Comparison of ENCODE assay signal across 20 cellular contexts in genomic region chr22:27386186-27386585, GRCh38.
DNase-seq lines count a peak whose midpoint lies in the region; ATAC-seq and TF ChIP-seq lines count a peak whose summit lies in the region.
"Had no signal": no experiment of that assay in that cellular context is flagged by ENCODE, and none has a peak within 500 bp of the region (broad histone marks: within the 10 kb centered on the region; RNA-seq: fewer than 3 reads in every experiment).

No MANE protein-coding gene starts in this region.

- WGBS in H9 (ENCODE audit: extremely low coverage, insufficient read length, low lambda C conversion rate), result no CpG with 5 or more reads among the region's 7 CpGs
- WGBS in trophoblast cell (ENCODE audit: extremely low coverage, insufficient coverage, insufficient read length), result no CpG with 5 or more reads among the region's 7 CpGs

- H2BK12ac ChIP-seq in H9 (ENCODE audit: insufficient read length, low read depth, low read length), result no peak overlapping the region
- peak overlapping the region; percentile 51 for H2BK12ac ChIP-seq in trophoblast cell (ENCODE audit: low read length)

- no peaks in the 10 kb centered on the region for H3K4me1 ChIP-seq in H9 (ENCODE audit: insufficient read depth, low read length)
- H3K4me1 ChIP-seq in trophoblast cell (ENCODE audit: control insufficient read depth in 1 of 2, insufficient read depth in 2 of 2, low read length in 2 of 2), result peaks cover 8 to 23% of the 10 kb centered on the region in 2 experiments
- H3K4me1 ChIP-seq: HAP-1 had no signal

- H3K4me3 ChIP-seq in epithelial cell of proximal tubule (ENCODE audit: low read depth, low read length), result no peak overlapping the region
- H3K4me3 ChIP-seq in trophoblast cell (ENCODE audit: low read depth, low read length), result no peak overlapping the region
- H3K4me3 ChIP-seq: HAP-1 had no signal

- H2AFZ ChIP-seq in H9 (ENCODE audit: low read length) (no peak overlapping the region), trophoblast cell (ENCODE audit: insufficient read depth, low read length, poor library complexity) (no peak overlapping the region)

- no peak overlapping the region for H2BK120ac ChIP-seq in H9 (ENCODE audit: low read depth, low read length, poor library complexity, severe bottlenecking)
- no peak overlapping the region for H2BK120ac ChIP-seq in trophoblast cell (ENCODE audit: insufficient read depth, low read length, poor library complexity)

- H3K4ac ChIP-seq in H9 (ENCODE audit: low read depth, low read length) (no peak overlapping the region), trophoblast cell (ENCODE audit: low read depth, low read length) (no peak overlapping the region)

- H3K9ac ChIP-seq in H9 (ENCODE audit: extremely low read depth, insufficient read length, low read length) (no peak overlapping the region), trophoblast cell (ENCODE audit: low read length) (no peak overlapping the region)

- no peak for ATAC-seq in HG02571 (IDR thresholded peaks at IDR 0.05; ENCODE audit: unreplicated experiment)
- ATAC-seq: activated T-cell treated with anti-CD3 and anti-CD28 coated beads, Interleukin-2, amount 50 U/mL, for 72 hours; left lobe of liver; T-helper 17 cell had no signal

- H3K23ac ChIP-seq in H9 (ENCODE audit: insufficient read length, low read depth, low read length), result no peak overlapping the region
- no peak overlapping the region for H3K23ac ChIP-seq in trophoblast cell (ENCODE audit: low read length)

- no peaks in the 10 kb centered on the region for H4K20me1 ChIP-seq in H9 (ENCODE audit: control insufficient read depth, insufficient read depth, insufficient read length)

- H3K9me3 ChIP-seq in H9 (ENCODE audit: control insufficient read depth, low read depth, low read length), result no peaks in the 10 kb centered on the region
- no peaks in the 10 kb centered on the region for H3K9me3 ChIP-seq in trophoblast cell (ENCODE audit: insufficient read depth, low read depth, low read length)
- H3K9me3 ChIP-seq: HAP-1 had no signal

- no peak overlapping the region for H2BK5ac ChIP-seq in H9 (ENCODE audit: insufficient read length, low read length)
- H2BK5ac ChIP-seq in trophoblast cell (ENCODE audit: low read depth, low read length, poor library complexity), result no peak overlapping the region

- H3K14ac ChIP-seq in H9 (ENCODE audit: insufficient read depth, low read length) (peak overlapping the region; percentile 20; the same call in 1 of the 2 replicates), trophoblast cell (ENCODE audit: low read length) (no peak overlapping the region)

- H3K18ac ChIP-seq in H9 (ENCODE audit: insufficient read length, low read depth, low read length), result no peak overlapping the region
- H3K18ac ChIP-seq in trophoblast cell (ENCODE audit: low read length), result no peak overlapping the region

- no peaks in the 10 kb centered on the region for H3K36me3 Mint-ChIP-seq in H9 (ENCODE audit: insufficient read depth in 1 of 3, low read depth in 3 of 3)
- H3K36me3 Mint-ChIP-seq in HFFc6 (ENCODE audit: low read depth), result no peaks in the 10 kb centered on the region
- H3K36me3 Mint-ChIP-seq in activated T-helper 1 cell treated with anti-CD3 and anti-CD28 coated beads, Interleukin-12 subunit alpha, Interleukin-12 subunit beta, Interleukin-2, Interleukin-4 antibody, amounts not matched to agents 30 ng/mL and 10 ng/mL and 1 ng/mL, durations not matched to agents 14 hours and 24 hours and 36 hours (ENCODE audit: low read depth), result no peaks in the 10 kb centered on the region
- H3K36me3 Mint-ChIP-seq: activated naive CD8-positive, alpha-beta T cell treated with anti-CD3 and anti-CD28 coated beads for 36 hours had no signal

- no peaks in the 10 kb centered on the region for H3K9me3 Mint-ChIP-seq in H9
- no peaks in the 10 kb centered on the region for H3K9me3 Mint-ChIP-seq in HFFc6
- no peaks in the 10 kb centered on the region for H3K9me3 Mint-ChIP-seq in activated T-helper 1 cell treated with anti-CD3 and anti-CD28 coated beads, Interleukin-12 subunit alpha, Interleukin-12 subunit beta, Interleukin-2, Interleukin-4 antibody, amounts not matched to agents 30 ng/mL and 10 ng/mL and 1 ng/mL, durations not matched to agents 14 hours and 24 hours and 36 hours
- H3K9me3 Mint-ChIP-seq: activated B cell treated with CpG ODN at 0.5 μM for 24 hours; activated naive CD8-positive, alpha-beta T cell treated with anti-CD3 and anti-CD28 coated beads for 36 hours; activated T-cell treated with anti-CD3 and anti-CD28 coated beads, Interleukin-2, amount 50 U/mL, for 72 hours had no signal

- intact Hi-C loops in activated T-helper 1 cell treated with anti-CD3 and anti-CD28 coated beads, Interleukin-12 subunit alpha, Interleukin-12 subunit beta, Interleukin-2, Interleukin-4 antibody, amounts not matched to agents 30 ng/mL and 10 ng/mL and 1 ng/mL, durations not matched to agents 14 hours and 24 hours and 36 hours (cut with micrococcal nuclease), result no loop called here

- no peaks in the 10 kb centered on the region for H3K79me1 ChIP-seq in H9 (ENCODE audit: insufficient read depth, low read depth, low read length, poor library complexity, severe bottlenecking)
- H3K79me1 ChIP-seq in trophoblast cell (ENCODE audit: low read length), result peaks cover 2% of the 10 kb centered on the region

- H2BK15ac ChIP-seq in H9 (ENCODE audit: low read depth, low read length), result no peak overlapping the region

- no peak overlapping the region for H4K5ac ChIP-seq in H9 (ENCODE audit: insufficient read length, low read depth, low read length)

- H3K27ac ChIP-seq in H9 (ENCODE audit: insufficient read length, low read depth, low read length) (no peak overlapping the region), trophoblast cell (ENCODE audit: low read depth, low read length) (peak overlapping the region; percentile 10)
- H3K27ac ChIP-seq: brain microvascular endothelial cell had no signal

- H4K12ac ChIP-seq in trophoblast cell (ENCODE audit: low read depth, low read length), result no peak overlapping the region

- peak; percentile 15 for DNase-seq in H9
- peak; percentile 20 for DNase-seq in NCI-H69 (lab: John Stamatoyannopoulos, UW)
- peak; percentile 82 for DNase-seq in epithelial cell of proximal tubule (ENCODE audit: low read depth)
- peak in 1 of 2 donors; percentile 7 for DNase-seq in trophoblast cell
- DNase-seq in HFFc6, result no peak
- no peak for DNase-seq in activated T-helper 1 cell treated with anti-CD3 and anti-CD28 coated beads, Interleukin-12 subunit alpha, Interleukin-12 subunit beta, Interleukin-2, Interleukin-4 antibody, amounts not matched to agents 30 ng/mL and 10 ng/mL and 1 ng/mL, durations not matched to agents 14 hours and 24 hours and 36 hours (ENCODE audit: low spot score)
- DNase-seq: activated B cell treated with CpG ODN at 0.5 μM for 24 hours; activated naive CD8-positive, alpha-beta T cell treated with anti-CD3 and anti-CD28 coated beads for 36 hours; activated T-cell treated with anti-CD3 and anti-CD28 coated beads, Interleukin-2, amount 50 U/mL, for 72 hours; brain microvascular endothelial cell; DMS79 treated with DMSO at 0.1 percent for 48 hours; Kasumi-1; NCI-H1105; NCI-H446; occipital lobe; stimulated activated CD4-positive, alpha-beta T cell treated with anti-CD3 and anti-CD28 coated beads, Interleukin-4, amount 100 ng/mL, for 1 hour; T-helper 17 cell had no signal

- peaks cover 14% of the 10 kb centered on the region; the same call in 1 of the 2 replicates for H3K27me3 Mint-ChIP-seq in H9 (ENCODE audit: low read depth)
- H3K27me3 Mint-ChIP-seq in HFFc6 (ENCODE audit: insufficient read depth), result peaks cover 54% of the 10 kb centered on the region
- no peaks in the 10 kb centered on the region for H3K27me3 Mint-ChIP-seq in activated T-helper 1 cell treated with anti-CD3 and anti-CD28 coated beads, Interleukin-12 subunit alpha, Interleukin-12 subunit beta, Interleukin-2, Interleukin-4 antibody, amounts not matched to agents 30 ng/mL and 10 ng/mL and 1 ng/mL, durations not matched to agents 14 hours and 24 hours and 36 hours (ENCODE audit: insufficient read depth)

- H3K4me2 ChIP-seq in H9 (ENCODE audit: insufficient read depth, insufficient read length, low read length), result no peak overlapping the region
- peak overlapping the region; percentile 29 for H3K4me2 ChIP-seq in trophoblast cell (ENCODE audit: low read length)

- H3K4me3 Mint-ChIP-seq in H9, result no peak overlapping the region
- H3K4me3 Mint-ChIP-seq in HFFc6, result no peak overlapping the region
- no peak overlapping the region for H3K4me3 Mint-ChIP-seq in activated T-helper 1 cell treated with anti-CD3 and anti-CD28 coated beads, Interleukin-12 subunit alpha, Interleukin-12 subunit beta, Interleukin-2, Interleukin-4 antibody, amounts not matched to agents 30 ng/mL and 10 ng/mL and 1 ng/mL, durations not matched to agents 14 hours and 24 hours and 36 hours
- H3K4me3 Mint-ChIP-seq: activated B cell treated with CpG ODN at 0.5 μM for 24 hours; activated naive CD8-positive, alpha-beta T cell treated with anti-CD3 and anti-CD28 coated beads for 36 hours; activated T-cell treated with anti-CD3 and anti-CD28 coated beads, Interleukin-2, amount 50 U/mL, for 72 hours; T-helper 17 cell had no signal

- H4K91ac ChIP-seq in H9 (ENCODE audit: insufficient read length, low read depth, low read length), result no peak overlapping the region
- H4K91ac ChIP-seq in trophoblast cell (ENCODE audit: low read depth, low read length), result peak overlapping the region; percentile 42

- no peaks in the 10 kb centered on the region for H3K36me3 ChIP-seq in trophoblast cell (ENCODE audit: control insufficient read depth in 1 of 2, insufficient read depth in 2 of 2, low read length in 2 of 2)
- H3K36me3 ChIP-seq: brain microvascular endothelial cell, HAP-1 had no signal

- H3K79me2 ChIP-seq in H9 (ENCODE audit: insufficient read depth, low read length), result no peaks in the 10 kb centered on the region
- no peaks in the 10 kb centered on the region for H3K79me2 ChIP-seq in trophoblast cell (ENCODE audit: control insufficient read depth, insufficient read depth, low read length, poor library complexity)

- no peak overlapping the region for H2AK5ac ChIP-seq in H9 (ENCODE audit: insufficient read length, low read length)
- no peak overlapping the region for H2AK5ac ChIP-seq in trophoblast cell (ENCODE audit: low read length)

- H3K27me3 ChIP-seq in H9 (ENCODE audit: insufficient read depth, low read length) (no peaks in the 10 kb centered on the region), trophoblast cell (ENCODE audit: insufficient read depth, low read length) (no peaks in the 10 kb centered on the region)
- H3K27me3 ChIP-seq: brain microvascular endothelial cell had no signal

- H4K8ac ChIP-seq in H9 (replicated peaks; ENCODE audit: insufficient read length, low read depth, low read length) (no peak overlapping the region), trophoblast cell (ENCODE audit: low read depth, low read length) (no peak overlapping the region)

- H2BK20ac ChIP-seq in H9 (ENCODE audit: low read depth, low read length, poor library complexity, severe bottlenecking), result no peak overlapping the region

- no peak overlapping the region for H3K27ac Mint-ChIP-seq in H9
- H3K27ac Mint-ChIP-seq in HFFc6, result no peak overlapping the region
- H3K27ac Mint-ChIP-seq in activated T-helper 1 cell treated with anti-CD3 and anti-CD28 coated beads, Interleukin-12 subunit alpha, Interleukin-12 subunit beta, Interleukin-2, Interleukin-4 antibody, amounts not matched to agents 30 ng/mL and 10 ng/mL and 1 ng/mL, durations not matched to agents 14 hours and 24 hours and 36 hours, result no peak overlapping the region
- H3K27ac Mint-ChIP-seq: activated B cell treated with CpG ODN at 0.5 μM for 24 hours; activated naive CD8-positive, alpha-beta T cell treated with anti-CD3 and anti-CD28 coated beads for 36 hours; T-helper 17 cell had no signal

- no peak overlapping the region for H3T11ph ChIP-seq in H9 (ENCODE audit: low read length)

- TF ChIP-seq CTCF in H9 (conservative IDR thresholded peaks at IDR 0.05) (no peak), epithelial cell of proximal tubule (conservative IDR thresholded peaks at IDR 0.05; ENCODE audit: low read depth, low read length) (no peak), HFFc6 (IDR thresholded peaks at IDR 0.05) (no peak)

- no peak overlapping the region for H3K56ac ChIP-seq in H9 (ENCODE audit: insufficient read length, low read depth, low read length)

- H3K23me2 ChIP-seq in H9 (ENCODE audit: insufficient read length, low read depth, low read length, poor library complexity, severe bottlenecking), result peaks cover 2% of the 10 kb centered on the region

- peaks cover 5 to 23% of the 10 kb centered on the region in 2 experiments; a peak in 3 of 4 replicates for H3K4me1 Mint-ChIP-seq in H9
- no peaks in the 10 kb centered on the region for H3K4me1 Mint-ChIP-seq in HFFc6 (ENCODE audit: low read depth)
- no peaks in the 10 kb centered on the region for H3K4me1 Mint-ChIP-seq in activated T-helper 1 cell treated with anti-CD3 and anti-CD28 coated beads, Interleukin-12 subunit alpha, Interleukin-12 subunit beta, Interleukin-2, Interleukin-4 antibody, amounts not matched to agents 30 ng/mL and 10 ng/mL and 1 ng/mL, durations not matched to agents 14 hours and 24 hours and 36 hours (ENCODE audit: low read depth)
- H3K4me1 Mint-ChIP-seq: activated naive CD8-positive, alpha-beta T cell treated with anti-CD3 and anti-CD28 coated beads for 36 hours; T-helper 17 cell had no signal

Comparison
In these comparisons a context has a peak if more than half of its experiments do, and no peak if none do; other contexts are left out.
1. DNase-seq: peak in H9 (single experiment), NCI-H69 (single experiment) and epithelial cell of proximal tubule (single experiment); none in HFFc6 (single experiment) and activated T-helper 1 cell treated with anti-CD3 and anti-CD28 coated beads, Interleukin-12 subunit alpha, Interleukin-12 subunit beta, Interleukin-2, Interleukin-4 antibody, amounts not matched to agents 30 ng/mL and 10 ng/mL and 1 ng/mL, durations not matched to agents 14 hours and 24 hours and 36 hours (single experiment).